In genomic region chr3:46395210-46395661, GRCh38 we compare ENCODE assay signal across 13 cellular contexts. TPM values are rescaled to one million over a fixed set of nuclear protein-coding genes. Genes with fewer than 3 reads are reported as not detected.
DNase-seq lines count a peak whose midpoint lies in the region.
"Had no signal": no experiment of that assay in that cellular context is flagged by ENCODE, and none has a peak within 500 bp of the region (broad histone marks: within the 10 kb centered on the region; RNA-seq: fewer than 3 reads in every experiment).

No MANE protein-coding gene starts in this region.

- H3K4me3 ChIP-seq in GM23248, result no peak overlapping the region
- H3K4me3 ChIP-seq: BLaER1 had no signal

- peaks cover 25% of the 10 kb centered on the region for H3K27me3 ChIP-seq in GM23248 (replicated peaks; ENCODE audit: insufficient read depth)
- H3K27me3 ChIP-seq: BLaER1 had no signal

- no peaks in the 10 kb centered on the region for H3K9me2 ChIP-seq in GM23248 (ENCODE audit: insufficient read depth)

- in situ Hi-C loops in GM23248 (cut with MboI), result no loop called here

- no peaks in the 10 kb centered on the region for H3K9me3 ChIP-seq in GM23248 (ENCODE audit: low read depth)
- H3K9me3 ChIP-seq: BLaER1 had no signal

- no peak overlapping the region for H3K27ac ChIP-seq in GM23248
- H3K27ac ChIP-seq: BLaER1 had no signal

- H3K4me1 ChIP-seq in GM23248 (ENCODE audit: insufficient read depth), result peaks cover 13% of the 10 kb centered on the region

- DNase-seq in AML-193 (lab: John Stamatoyannopoulos, UW) (peak; percentile 43 to 60), GM23248 (peak; percentile 45), SKM-1 treated with dmso at 0.1 percent for 144 hours (lab: John Stamatoyannopoulos, UW; ENCODE audit: unreplicated experiment) (peak; percentile 67), islet precursor cell (peak; percentile 53), NCI-H345 (lab: John Stamatoyannopoulos, UW) (no peak), NCI-H2227 (lab: John Stamatoyannopoulos, UW; ENCODE audit: unreplicated experiment) (no peak), NCI-H1417 (lab: John Stamatoyannopoulos, UW) (no peak), NCI-H748 treated with DMSO at 0.1 percent for 48 hours (lab: John Stamatoyannopoulos, UW) (no peak)
- DNase-seq: activated CD4-positive, alpha-beta T cell treated with anti-CD3 and anti-CD28 coated beads, Interleukin-2, amount 10 ng/mL, durations not matched to agents 7 days and 5 days; activated naive CD4-positive, alpha-beta T cell treated with anti-CD3 and anti-CD28 coated beads, Interleukin-2, amount 50 U/mL, for 16 hours; hypothalamus had no signal

- no peaks in the 10 kb centered on the region for H4K20me1 ChIP-seq in GM23248 (ENCODE audit: insufficient read depth)
- H4K20me1 ChIP-seq: BLaER1 had no signal

- no peaks in the 10 kb centered on the region for H3K79me2 ChIP-seq in GM23248 (ENCODE audit: insufficient read depth)

- WGBS in GM23248 (ENCODE audit: low coverage in 1 of 2, low lambda C conversion rate in 2 of 2, missing lambda C conversion rate in 2 of 2), 2 experiments, result 69 to 72% methylated on average over 6 of the region's 6 CpGs

- H3K9ac ChIP-seq in GM23248, result no peak overlapping the region
- H3K9ac ChIP-seq: BLaER1 had no signal

- peaks cover 11% of the 10 kb centered on the region; the same call in 1 of the 2 replicates for H3F3A ChIP-seq in GM23248 (ENCODE audit: insufficient read depth)

- H3K36me3 ChIP-seq in GM23248 (ENCODE audit: low read depth), result no peaks in the 10 kb centered on the region
- H3K36me3 ChIP-seq: BLaER1 had no signal

- H3K4me2 ChIP-seq in GM23248 (ENCODE audit: unreplicated experiment), result no peak overlapping the region
- H3K4me2 ChIP-seq: BLaER1 had no signal

- no peak overlapping the region for H2AFZ ChIP-seq in GM23248

RNA-seq across cellular contexts. Expression of gene CCRL2, which starts 11.8 kb away (rescaled TPM):
- total RNA-seq in GM23248 (2014; rRNA removed; shearing (Covaris generic)), result not detected in 2 replicates
- not detected in 2 replicates for polyA plus RNA-seq in GM23248 (2016; fragmentation: Nextera tagmentation; extraction: Ambion mirVana)
- total RNA-seq: NCI-H460 had no signal

RNA-seq across cellular contexts. Expression of gene CCR5, which starts 24.5 kb away (rescaled TPM):
- not detected in 2 replicates for total RNA-seq in GM23248 (2014; rRNA removed; shearing (Covaris generic))
- polyA plus RNA-seq in GM23248 (2016; fragmentation: Nextera tagmentation; extraction: Ambion mirVana), result not detected in 2 replicates
- total RNA-seq: NCI-H460 had no signal

RNA-seq across cellular contexts. Expression of gene CCR2, which starts 41.3 kb away (rescaled TPM):
- total RNA-seq in GM23248 (2014; rRNA removed; shearing (Covaris generic)), result not detected in 2 replicates
- polyA plus RNA-seq in GM23248 (2016; fragmentation: Nextera tagmentation; extraction: Ambion mirVana), result not detected in 2 replicates
- total RNA-seq: NCI-H460 had no signal

Comparison
In these comparisons a context has a peak if more than half of its experiments do, and no peak if none do; other contexts are left out.
1. DNase-seq: peak in AML-193 (2 of 2), GM23248 (single experiment), SKM-1 treated with dmso at 0.1 percent for 144 hours (single experiment) and islet precursor cell (single experiment); none in NCI-H345 (single experiment), NCI-H2227 (single experiment), NCI-H1417 (0 of 3) and NCI-H748 treated with DMSO at 0.1 percent for 48 hours (single experiment).